Comparison of ENCODE assay signal across 6 cellular contexts in the genomic region with DNA sequence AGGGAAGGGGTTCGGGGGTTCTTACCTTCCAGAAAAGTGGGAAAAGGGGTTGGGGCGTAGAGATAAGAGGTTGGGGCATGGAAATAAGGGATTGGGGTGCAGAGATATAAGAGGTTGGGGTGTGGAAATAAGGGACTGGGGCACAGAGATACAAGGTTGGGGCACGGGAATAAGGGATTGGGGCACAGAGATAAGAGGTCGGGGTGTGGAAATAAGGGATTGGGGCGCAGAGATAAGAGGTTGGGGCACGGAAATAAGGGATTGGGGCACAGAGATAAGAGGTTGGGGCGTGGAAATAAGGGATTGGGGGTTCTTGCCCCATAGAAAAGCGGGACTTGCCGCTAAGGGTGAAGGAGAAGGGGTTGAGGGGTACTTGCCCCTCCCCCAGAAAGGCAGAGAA.
A peak's percentile ranks its signal among the peaks of the same experiment; 100 is the strongest.
DNase-seq lines count a peak whose midpoint lies in the region; ATAC-seq, FAIRE-seq and TF ChIP-seq lines count a peak whose summit lies in the region.
"Not testable (repeated sequence)": the region's sequence is repeated elsewhere in the genome, so short reads cannot be mapped to it uniquely, and the experiment has no call there.

No MANE protein-coding gene starts in this region.

- intact Hi-C loops in K562 (cut with micrococcal nuclease), result not testable (repeated sequence)

- H3K9me2 ChIP-seq in GM23338 (ENCODE audit: insufficient read depth), result not testable (repeated sequence)

- H3K9me3 ChIP-seq in HUES6 (ENCODE audit: control insufficient read depth, insufficient read depth, low read depth, low read length), result peaks cover 17% of the 10 kb centered on the region
- not testable (repeated sequence) for H3K9me3 ChIP-seq in K562 (replicated peaks; ENCODE audit: control insufficient read depth, insufficient read depth, low read depth, low read length); iPS-15b (ENCODE audit: control insufficient read depth, insufficient read depth, low read length)

- not testable (repeated sequence) for TF ChIP-seq EP300 in K562 (IDR thresholded peaks at IDR 0.05; ENCODE audit: low read length)

- not testable (repeated sequence) for H3K27me3 Mint-ChIP-seq in GM23338 (ENCODE audit: insufficient read depth, low read depth, poor library complexity); endothelial cell (ENCODE audit: unreplicated experiment)

- peaks cover 32% of the 10 kb centered on the region for H3K36me3 Mint-ChIP-seq in GM23338 (ENCODE audit: low read depth)
- not testable (repeated sequence) for H3K36me3 Mint-ChIP-seq in endothelial cell (ENCODE audit: low read depth, unreplicated experiment); stimulated activated effector memory CD8-positive, alpha-beta T cell treated with anti-CD3 and anti-CD28 coated beads, Interleukin-12 subunit alpha, Interleukin-12 subunit beta, amount 100 ng/mL, for 72 hours

- not testable (repeated sequence) for TF ChIP-seq CTCF in GM23338 (conservative IDR thresholded peaks at IDR 0.05; ENCODE audit: low read depth in 2 of 2); K562 (IDR thresholded peaks at IDR 0.05 in 2 of 3, conservative IDR thresholded peaks at IDR 0.05 in 1 of 3; ENCODE audit: insufficient read depth in 2 of 3, low read depth in 1 of 3, low read length in 3 of 3); endothelial cell (IDR thresholded peaks at IDR 0.05; ENCODE audit: unreplicated experiment)

- ATAC-seq in GM23338; K562; stimulated activated effector memory CD8-positive, alpha-beta T cell treated with anti-CD3 and anti-CD28 coated beads, Interleukin-12 subunit alpha, Interleukin-12 subunit beta, amount 100 ng/mL, for 72 hours: not testable (repeated sequence)

- BruUV-seq in K562 (replicated peaks; lab: Mats Ljungman, UMichigan), result not testable (repeated sequence)

- peak overlapping the region; percentile 78 for H3K9ac ChIP-seq in HUES6 (ENCODE audit: low read length)
- not testable (repeated sequence) for H3K9ac ChIP-seq in K562 (ENCODE audit: insufficient read depth in 1 of 2, low read depth in 2 of 2, low read length in 2 of 2); iPS-15b (ENCODE audit: low read depth, low read length)

- H3F3A ChIP-seq in GM23338 (replicated peaks; ENCODE audit: low read depth), result not testable (repeated sequence)

- H3K4me2 ChIP-seq in GM23338; K562 (ENCODE audit: insufficient read depth, low read length): not testable (repeated sequence)

- POLR2A ChIA-PET in K562 (lab: Yijun Ruan, JAX), result not testable (repeated sequence)

- WGBS in K562 (ENCODE audit: insufficient coverage, low coverage, missing lambda C conversion rate), result 2% methylated on average over 5 of the region's 9 CpGs

- not testable (repeated sequence) for H3K9me1 ChIP-seq in K562 (ENCODE audit: control insufficient read depth, insufficient read depth, low read length)

- in situ Hi-C loops in K562 (cut with MboI), result not testable (repeated sequence)

- not testable (repeated sequence) for H4K20me1 ChIP-seq in GM23338 (replicated peaks; ENCODE audit: insufficient read depth); K562 (replicated peaks; ENCODE audit: control insufficient read depth, insufficient read depth, low read length)

- H3K4me1 ChIP-seq in GM23338 (ENCODE audit: insufficient read depth); HUES6 (ENCODE audit: control insufficient read depth, insufficient read depth, low read length); K562 (replicated peaks in 1 of 2; ENCODE audit: control insufficient read depth in 2 of 2, insufficient read depth in 2 of 2, low read length in 2 of 2); iPS-15b (ENCODE audit: control insufficient read depth, insufficient read depth, low read length): not testable (repeated sequence)

- TF ChIP-seq POLR2A in K562 (conservative IDR thresholded peaks at IDR 0.05), result not testable (repeated sequence)

- H3K36me3 ChIP-seq in GM23338 (ENCODE audit: insufficient read depth); HUES6 (ENCODE audit: control insufficient read depth, insufficient read depth, low read length); K562 (ENCODE audit: control insufficient read depth, insufficient read depth, low read length); iPS-15b (ENCODE audit: control insufficient read depth, insufficient read depth, low read length): not testable (repeated sequence)

- not testable (repeated sequence) for H2AFZ ChIP-seq in GM23338; K562 (ENCODE audit: low read depth, low read length)

- CTCF ChIA-PET in K562 (lab: Yijun Ruan, JAX; ENCODE audit: low intra/inter-chr PET ratio), result not testable (repeated sequence)

- not testable (repeated sequence) for DNase-seq in GM23338 (ENCODE audit: low spot score); K562 (ENCODE audit: extremely low read depth in 1 of 4, low spot score in 3 of 4); endothelial cell (ENCODE audit: low spot score); stimulated activated effector memory CD8-positive, alpha-beta T cell treated with anti-CD3 and anti-CD28 coated beads, Interleukin-12 subunit alpha, Interleukin-12 subunit beta, amount 100 ng/mL, for 72 hours (ENCODE audit: low spot score in 2 of 2)

- not testable (repeated sequence) for H3K79me2 ChIP-seq in GM23338 (replicated peaks; ENCODE audit: insufficient read depth); K562 (ENCODE audit: control insufficient read depth, insufficient read depth, low read length)

- peaks cover 28% of the 10 kb centered on the region for H3K9me3 Mint-ChIP-seq in GM23338
- H3K9me3 Mint-ChIP-seq in endothelial cell (ENCODE audit: unreplicated experiment); stimulated activated effector memory CD8-positive, alpha-beta T cell treated with anti-CD3 and anti-CD28 coated beads, Interleukin-12 subunit alpha, Interleukin-12 subunit beta, amount 100 ng/mL, for 72 hours: not testable (repeated sequence)

- H3K4me3 ChIP-seq in GM23338 (peak overlapping the region; percentile 25; the same call in 1 of the 2 replicates), HUES6 (ENCODE audit: low read depth, low read length) (peak overlapping the region; percentile 52), iPS-15b (ENCODE audit: low read depth, low read length) (peak overlapping the region; percentile 40)
- not testable (repeated sequence) for H3K4me3 ChIP-seq in K562

- H3K27ac Mint-ChIP-seq in GM23338; endothelial cell (ENCODE audit: unreplicated experiment): not testable (repeated sequence)
- peak overlapping the region; percentile 12 for H3K27ac Mint-ChIP-seq in stimulated activated effector memory CD8-positive, alpha-beta T cell treated with anti-CD3 and anti-CD28 coated beads, Interleukin-12 subunit alpha, Interleukin-12 subunit beta, amount 100 ng/mL, for 72 hours

- H3K4me3 Mint-ChIP-seq in GM23338; stimulated activated effector memory CD8-positive, alpha-beta T cell treated with anti-CD3 and anti-CD28 coated beads, Interleukin-12 subunit alpha, Interleukin-12 subunit beta, amount 100 ng/mL, for 72 hours: not testable (repeated sequence)
- H3K4me3 Mint-ChIP-seq in endothelial cell (ENCODE audit: unreplicated experiment), result peak overlapping the region; percentile 21

- H3K27me3 ChIP-seq in GM23338 (ENCODE audit: insufficient read depth); HUES6 (ENCODE audit: control insufficient read depth, insufficient read depth, low read length); iPS-15b (ENCODE audit: control insufficient read depth, insufficient read depth, low read length): not testable (repeated sequence)
- peaks cover 14 to 18% of the 10 kb centered on the region in 2 experiments; a peak in 3 of 5 replicates for H3K27me3 ChIP-seq in K562 (ENCODE audit: control insufficient read depth in 2 of 2, insufficient read depth in 2 of 2, low read length in 2 of 2)

- not testable (repeated sequence) for H3K27ac ChIP-seq in GM23338 (ENCODE audit: low read depth); K562 (ENCODE audit: extremely low read depth, low read depth, low read length)
- peak overlapping the region; percentile 55; the same call in 1 of the 2 replicates for H3K27ac ChIP-seq in HUES6 (ENCODE audit: low read depth, low read length)

- not testable (repeated sequence) for FAIRE-seq in K562 (lab: Jason Lieb, UNC)

- TF ChIP-seq RAD21 in K562 (CRISPR knock-in tag; conservative IDR thresholded peaks at IDR 0.05 in 1 of 2, IDR thresholded peaks at IDR 0.05 in 1 of 2), result not testable (repeated sequence)

- peaks cover 23% of the 10 kb centered on the region for H3K4me1 Mint-ChIP-seq in GM23338
- not testable (repeated sequence) for H3K4me1 Mint-ChIP-seq in endothelial cell (ENCODE audit: unreplicated experiment); stimulated activated effector memory CD8-positive, alpha-beta T cell treated with anti-CD3 and anti-CD28 coated beads, Interleukin-12 subunit alpha, Interleukin-12 subunit beta, amount 100 ng/mL, for 72 hours

TF ChIP-seq in K562, 482 proteins besides CTCF, POLR2A, EP300 and RAD21:
- peak; percentile 83 for TF ChIP-seq TAL1 (IDR thresholded peaks at IDR 0.05)
- TF ChIP-seq PHB2 (IDR thresholded peaks at IDR 0.05; ENCODE audit: low read depth), result 0 out of 2 replicates have a peak, but pooled peaks have one; percentile 41
- TF ChIP-seq TRIM24 (IDR thresholded peaks at IDR 0.05), result peak; percentile 89 to 91
- peak; percentile 86 for TF ChIP-seq CBFA2T3 (IDR thresholded peaks at IDR 0.05)
- TF ChIP-seq CBFA2T2 (conservative IDR thresholded peaks at IDR 0.05), result peak; percentile 85
- TF ChIP-seq MTA2 (IDR thresholded peaks at IDR 0.05; ENCODE audit: low read depth), result peak; percentile 68
- TF ChIP-seq NCOR1 (IDR thresholded peaks at IDR 0.05), result peak; percentile 73
- TF ChIP-seq CC2D1A (IDR thresholded peaks at IDR 0.05), result peak; percentile 48; the same call in 1 of the 2 replicates
- peak; percentile 77 for TF ChIP-seq ARID1B (IDR thresholded peaks at IDR 0.05)
